Comparison of ENCODE assay signal across 11 cellular contexts in genomic region chr11:117989351-117990102, GRCh38. TPM values are rescaled to one million over a fixed set of nuclear protein-coding genes. Genes with fewer than 3 reads are reported as not detected.
DNase-seq lines count a peak whose midpoint lies in the region; ATAC-seq and TF ChIP-seq lines count a peak whose summit lies in the region.
"Had no signal": no experiment of that assay in that cellular context is flagged by ENCODE, and none has a peak within 500 bp of the region (broad histone marks: within the 10 kb centered on the region; RNA-seq: fewer than 3 reads in every experiment).

No MANE protein-coding gene starts in this region.

- H3K27ac ChIP-seq in body of pancreas (peak overlapping the region in 1 of 4 donors; percentile 29), mesodermal cell (ENCODE audit: low read depth, low read length, severe bottlenecking) (peak overlapping the region; percentile 10), tibial nerve (peak overlapping the region in 2 of 4 donors; percentile 58 to 77)
- H3K27ac ChIP-seq: VCaP had no signal

- H3K27me3 ChIP-seq in body of pancreas (no peaks in the 10 kb centered on the region), tibial nerve (peaks cover 0 to 23% of the 10 kb centered on the region in 2 donors)

- H3K9me3 ChIP-seq in body of pancreas = no peaks in the 10 kb centered on the region
- no peaks in the 10 kb centered on the region for H3K9me3 ChIP-seq in mesodermal cell (ENCODE audit: control insufficient read depth, low read length)
- H3K9me3 ChIP-seq in tibial nerve = no peaks in the 10 kb centered on the region

- intact Hi-C loops in body of pancreas (cut with DNase I) = no loop called here

- TF ChIP-seq CTCF in body of pancreas (IDR thresholded peaks at IDR 0.05) = no peak
- TF ChIP-seq CTCF in tibial nerve (IDR thresholded peaks at IDR 0.05) = no peak

- 82 to 91% methylated on average over 8 to 13 of the region's 13 CpGs for WGBS in body of pancreas, 2 donors
- WGBS in mesodermal cell (ENCODE audit: insufficient coverage in 2 of 2), 2 experiments = 93 to 96% methylated on average over 10 to 12 of the region's 13 CpGs
- WGBS in tibial nerve, 2 donors = 83 to 90% methylated on average over 13 of the region's 13 CpGs

- peak; percentile 60 for DNase-seq in activated effector memory CD4-positive, alpha-beta T cell treated with anti-CD3 and anti-CD28 coated beads, Interleukin-2, amount 50 U/mL, for 16 hours
- no peak for DNase-seq in activated effector memory CD4-positive, alpha-beta T cell treated with Interleukin-2 at 50 U/mL for 16 hours
- peak in 1 of 4 donors; percentile 69 for DNase-seq in body of pancreas
- DNase-seq in tibial nerve (ENCODE audit: low spot score in 2 of 2) = peak in 1 of 2 donors; percentile 32
- DNase-seq in central memory CD4-positive, alpha-beta T cell = no peak
- no peak for DNase-seq in SW 1271 (lab: John Stamatoyannopoulos, UW)
- no peak for DNase-seq in DMS 273 treated with DMSO at 0.1 percent for 48 hours (lab: John Stamatoyannopoulos, UW)
- DNase-seq: NCI-H2029, posterior cingulate gyrus had no signal

- TF ChIP-seq EP300 in tibial nerve (IDR thresholded peaks at IDR 0.05) = peak in 1 of 2 donors; percentile 58

- H3K36me3 ChIP-seq in body of pancreas (replicated peaks in 1 of 2; ENCODE audit: insufficient read depth in 1 of 2, low read depth in 2 of 2) (no peaks in the 10 kb centered on the region), mesodermal cell (ENCODE audit: control insufficient read depth, insufficient read depth, low read length) (no peaks in the 10 kb centered on the region), tibial nerve (peaks cover 0 to 5% (median 0%) of the 10 kb centered on the region in 3 donors)

- no peak for ATAC-seq in body of pancreas

- TF ChIP-seq POLR2A in body of pancreas (IDR thresholded peaks at IDR 0.05) (peak in 2 of 3 donors; percentile 17 to 27), tibial nerve (IDR thresholded peaks at IDR 0.05) (no peak)

- no peak overlapping the region for H3K4me3 ChIP-seq in body of pancreas
- no peak overlapping the region for H3K4me3 ChIP-seq in mesodermal cell (ENCODE audit: extremely low read depth, insufficient read depth, low read length, poor library complexity, severe bottlenecking)
- H3K4me3 ChIP-seq in tibial nerve = peak overlapping the region in 3 of 4 donors; percentile 15 to 50 (median 16)

- peaks cover 11% of the 10 kb centered on the region for H3K4me1 ChIP-seq in body of pancreas
- H3K4me1 ChIP-seq in mesodermal cell (ENCODE audit: control insufficient read depth, insufficient read depth, low read length, poor library complexity, severe bottlenecking) = peaks cover 20% of the 10 kb centered on the region
- peaks cover 0 to 16% (median 6%) of the 10 kb centered on the region in 4 donors for H3K4me1 ChIP-seq in tibial nerve

RNA-seq across cellular contexts. Expression of gene IL10RA, which starts 3.3 kb away (rescaled TPM):
- total RNA-seq in body of pancreas (10 to 100 TPM in 1 of 2 donors, 1 to 10 TPM in 1; 7.3 to 10.2 TPM), tibial nerve (10 to 100 TPM; 16.7 to 42.0 (median 25.9) TPM)
- 1.7 TPM for polyA plus RNA-seq in mesodermal cell (2013, experiment 1 of 2)
- 0.76 TPM for polyA plus RNA-seq in mesodermal cell (2013, experiment 2 of 2)

Comparison
In these comparisons a context has a peak if more than half of its experiments do, and no peak if none do; other contexts are left out.
1. H3K4me3 ChIP-seq: peak in tibial nerve (3 of 4); none in body of pancreas (0 of 2) and mesodermal cell (single experiment).
2. POLR2A ChIP-seq: peak in body of pancreas (2 of 3); none in tibial nerve (0 of 2).